ENCODE assay signal across 24 cellular contexts in the genomic region with DNA sequence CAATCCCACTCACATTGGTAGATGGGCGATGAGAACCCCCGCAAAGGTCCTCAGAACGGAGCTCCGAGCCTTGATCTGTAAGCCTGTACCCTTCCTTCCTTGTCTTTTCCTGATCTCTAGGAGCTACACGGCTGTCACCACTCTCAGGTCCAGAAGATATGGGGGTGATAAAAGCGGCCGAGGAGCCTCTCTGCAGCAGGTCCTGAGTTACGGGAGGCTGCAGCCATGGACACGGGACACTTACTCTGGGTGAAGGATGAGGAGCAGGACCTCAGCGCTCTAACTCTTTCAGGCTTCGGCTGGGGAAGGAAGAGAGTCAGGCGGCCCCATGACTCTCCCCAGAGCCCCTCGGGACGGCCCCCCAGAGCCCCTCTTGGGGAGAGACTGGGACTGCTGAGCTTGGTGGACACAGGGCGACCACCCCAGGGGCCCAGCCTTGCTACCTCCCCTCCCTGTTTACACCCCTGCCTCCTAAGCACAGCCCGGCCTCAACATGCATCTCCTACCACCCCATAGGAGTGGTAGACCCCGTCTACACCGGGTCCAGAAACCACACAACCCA.
DNase-seq lines count a peak whose midpoint lies in the region; ATAC-seq and TF ChIP-seq lines count a peak whose summit lies in the region.
"Had no signal": no experiment of that assay in that cellular context is flagged by ENCODE, and none has a peak within 500 bp of the region (broad histone marks: within the 10 kb centered on the region; RNA-seq: fewer than 3 reads in every experiment).

No MANE protein-coding gene starts in this region.

- H3K27me3 Mint-ChIP-seq in WTC11 (ENCODE audit: low read depth) = no peaks in the 10 kb centered on the region
- H3K27me3 Mint-ChIP-seq in activated naive CD8-positive, alpha-beta T cell treated with anti-CD3 and anti-CD28 coated beads for 36 hours = no peaks in the 10 kb centered on the region

- no peak for ATAC-seq in WTC11

- POLR2A ChIA-PET in WTC11 (lab: Charles Lee) = interaction anchor here (0.6 kb wide), 1 partner anchor 259 kb away, joined by 3 read pairs; no protein-coding TSS in a partner anchor

- peaks cover 10% of the 10 kb centered on the region for H3K4me1 ChIP-seq in mesodermal cell (ENCODE audit: control insufficient read depth, insufficient read depth, low read length, poor library complexity, severe bottlenecking)
- peaks cover 0 to 16% (median 11%) of the 10 kb centered on the region in 6 donors for H3K4me1 ChIP-seq in spleen
- peaks cover 0 to 5% (median 0%) of the 10 kb centered on the region in 4 donors for H3K4me1 ChIP-seq in tibial artery

- H3K36me3 Mint-ChIP-seq in WTC11 = no peaks in the 10 kb centered on the region
- H3K36me3 Mint-ChIP-seq in activated naive CD8-positive, alpha-beta T cell treated with anti-CD3 and anti-CD28 coated beads for 36 hours = peaks cover 2% of the 10 kb centered on the region

- TF ChIP-seq CTCF in WTC11 (IDR thresholded peaks at IDR 0.05) (no peak), spleen (IDR thresholded peaks at IDR 0.05 in 8 of 11, conservative IDR thresholded peaks at IDR 0.05 in 3 of 11) (no peak), tibial artery (IDR thresholded peaks at IDR 0.05) (no peak)

- H3K36me3 ChIP-seq in H7 (replicated peaks; ENCODE audit: control insufficient read depth, insufficient read depth, low read length) = no peaks in the 10 kb centered on the region
- H3K36me3 ChIP-seq in mesodermal cell (ENCODE audit: control insufficient read depth, insufficient read depth, low read length) = no peaks in the 10 kb centered on the region
- no peaks in the 10 kb centered on the region for H3K36me3 ChIP-seq in spleen
- no peaks in the 10 kb centered on the region for H3K36me3 ChIP-seq in tibial artery
- H3K36me3 ChIP-seq: BLaER1 treated with 17β-estradiol and CSF1 and Interleukin-3, amounts not matched to agents 10 nM and 100 nM had no signal

- intact Hi-C loops in spleen (cut with DNase I; ENCODE audit: low total_unique reads) (no loop called here), tibial artery (cut with DNase I; ENCODE audit: low total_unique reads) (no loop called here)

- H3K27ac ChIP-seq in mesodermal cell (ENCODE audit: low read depth, low read length, severe bottlenecking) (peak overlapping the region; percentile 36), spleen (no peak overlapping the region), tibial artery (no peak overlapping the region)
- H3K27ac ChIP-seq: BLaER1 treated with 17β-estradiol and CSF1 and Interleukin-3, amounts not matched to agents 10 nM and 100 nM; KMS-11; PC-9; RWPE1 had no signal

- H3K27me3 ChIP-seq in H7 (ENCODE audit: control insufficient read depth, insufficient read depth, low read length) (no peaks in the 10 kb centered on the region), spleen (replicated peaks in 1 of 7) (no peaks in the 10 kb centered on the region), tibial artery (peaks cover 0 to 22% of the 10 kb centered on the region in 2 donors)
- H3K27me3 ChIP-seq: BLaER1 treated with 17β-estradiol and CSF1 and Interleukin-3, amounts not matched to agents 10 nM and 100 nM had no signal

- WGBS in mesodermal cell (ENCODE audit: insufficient coverage in 2 of 2), 2 experiments = 77 to 82% methylated on average over 11 to 12 of the region's 18 CpGs
- WGBS in spleen, 5 donors = 87 to 92% (median 90%) methylated on average over 16 to 18 of the region's 18 CpGs

- no peak for TF ChIP-seq POLR2A in spleen (IDR thresholded peaks at IDR 0.05)

- no peak overlapping the region for H3K4me3 Mint-ChIP-seq in WTC11
- no peak overlapping the region for H3K4me3 Mint-ChIP-seq in activated naive CD8-positive, alpha-beta T cell treated with anti-CD3 and anti-CD28 coated beads for 36 hours

- H3K9me3 ChIP-seq in mesodermal cell (ENCODE audit: control insufficient read depth, low read length) (no peaks in the 10 kb centered on the region), spleen (no peaks in the 10 kb centered on the region), tibial artery (no peaks in the 10 kb centered on the region)
- H3K9me3 ChIP-seq: BLaER1 treated with 17β-estradiol and CSF1 and Interleukin-3, amounts not matched to agents 10 nM and 100 nM; SK-N-SH had no signal

- no peaks in the 10 kb centered on the region for H3K9me3 Mint-ChIP-seq in WTC11
- no peaks in the 10 kb centered on the region for H3K9me3 Mint-ChIP-seq in activated naive CD8-positive, alpha-beta T cell treated with anti-CD3 and anti-CD28 coated beads for 36 hours

- peaks cover 64% of the 10 kb centered on the region for H3K4me1 Mint-ChIP-seq in WTC11
- peaks cover 17% of the 10 kb centered on the region for H3K4me1 Mint-ChIP-seq in activated naive CD8-positive, alpha-beta T cell treated with anti-CD3 and anti-CD28 coated beads for 36 hours

- H3K27ac Mint-ChIP-seq in WTC11 = peak overlapping the region; percentile 39; the same call in 1 of the 2 replicates
- H3K27ac Mint-ChIP-seq in activated naive CD8-positive, alpha-beta T cell treated with anti-CD3 and anti-CD28 coated beads for 36 hours = no peak overlapping the region

- no peak overlapping the region for H3K4me3 ChIP-seq in H7 (ENCODE audit: insufficient read depth, low read depth, low read length)
- H3K4me3 ChIP-seq in mesodermal cell (ENCODE audit: extremely low read depth, insufficient read depth, low read length, poor library complexity, severe bottlenecking) = no peak overlapping the region
- H3K4me3 ChIP-seq in spleen = no peak overlapping the region
- H3K4me3 ChIP-seq in tibial artery = no peak overlapping the region
- H3K4me3 ChIP-seq: BLaER1 treated with 17β-estradiol and CSF1 and Interleukin-3, amounts not matched to agents 10 nM and 100 nM; PC-9 had no signal

- CTCF ChIA-PET in WTC11 (lab: Charles Lee) = interaction anchor here (0.6 to 2.0 kb wide), 7 partner anchors 9 to 140 kb away, joined by 3 to 7 read pairs (median 5); no protein-coding TSS in a partner anchor

- DNase-seq in H7 = peak; percentile 62
- DNase-seq in WTC11 (ENCODE audit: low spot score) = no peak
- peak; percentile 70 for DNase-seq in spleen
- no peak for DNase-seq in cerebellar cortex (ENCODE audit: low spot score)
- no peak for DNase-seq in activated naive CD8-positive, alpha-beta T cell treated with anti-CD3 and anti-CD28 coated beads for 36 hours
- no peak for DNase-seq in tibial artery
- DNase-seq: ACHN, DMS53, GDM1, HCEC 1CT, IMR-90, NCI-H1092 treated with DMSO at 0.1 percent for 48 hours, NCI-H1436 treated with DMSO at 0.1 percent for 48 hours, NCI-H1930, NCI-H2227 treated with DMSO at 0.1 percent for 48 hours, NCI-H510A, NCI-H748 treated with DMSO at 0.1 percent for 48 hours, PC-9, SIG-M5, SK-N-SH had no signal

TF ChIP-seq in WTC11, 78 proteins besides CTCF, POLR2A, EP300 and RAD21:
- TF ChIP-seq MYBL2 (CRISPR knock-in tag; IDR thresholded peaks at IDR 0.05) (no peak), TP53 (CRISPR knock-in tag; IDR thresholded peaks at IDR 0.05) (0 out of 2 replicates have a peak, but pooled peaks have one; percentile 15)

Comparison
In these comparisons a context has a peak if more than half of its experiments do, and no peak if none do; other contexts are left out.
1. DNase-seq: peak in H7 (single experiment) and spleen (single experiment); none in WTC11 (single experiment), cerebellar cortex (single experiment), activated naive CD8-positive, alpha-beta T cell treated with anti-CD3 and anti-CD28 coated beads for 36 hours (single experiment) and tibial artery (0 of 2).